In genomic region chr5:7372399-7372798, GRCh38 we compare ENCODE assay signal across 22 cellular contexts. TPM values are rescaled to one million over a fixed set of nuclear protein-coding genes. Genes with fewer than 3 reads are reported as not detected.
"Had no signal": no experiment of that assay in that cellular context is flagged by ENCODE, and none has a peak within 500 bp of the region (broad histone marks: within the 10 kb centered on the region; RNA-seq: fewer than 3 reads in every experiment).

No MANE protein-coding gene starts in this region.

- ATAC-seq: activated CD8-positive, alpha-beta memory T cell treated with anti-CD3 and anti-CD28 coated beads, Interleukin-2, amount 10 ng/mL, durations not matched to agents 7 days and 5 days; gastroesophageal sphincter; left ventricle myocardium superior; upper lobe of right lung had no signal

- DNase-seq: activated CD4-positive, alpha-beta memory T cell treated with anti-CD3 and anti-CD28 coated beads, Interleukin-2, amount 10 ng/mL, durations not matched to agents 7 days and 5 days; activated CD4-positive, alpha-beta T cell treated with anti-CD3 and anti-CD28 coated beads for 48 hours; activated CD4-positive, CD25-positive, alpha-beta regulatory T cell; activated CD8-positive, alpha-beta memory T cell treated with anti-CD3 and anti-CD28 coated beads, Interleukin-2, amount 10 ng/mL, durations not matched to agents 7 days and 5 days; colonic mucosa; effector CD4-positive, alpha-beta T cell; heart left ventricle; left ventricle myocardium superior; nephron progenitor cell; occipital lobe; stimulated activated CD4-positive, alpha-beta T cell treated with anti-CD3 and anti-CD28 coated beads, Interleukin-2, amount 100 ng/mL, for 48 hours; SW 1271; testis; upper lobe of right lung had no signal

- H3K36me3 ChIP-seq: colonic mucosa, esophagus muscularis mucosa, gastroesophageal sphincter, heart left ventricle, right atrium auricular region, upper lobe of right lung had no signal

- H3K4me3 ChIP-seq: colonic mucosa, esophagus muscularis mucosa, gastroesophageal sphincter, heart left ventricle, right atrium auricular region, testis, upper lobe of right lung had no signal

- H3K27ac ChIP-seq: colonic mucosa, esophagus muscularis mucosa, gastroesophageal sphincter, heart left ventricle, right atrium auricular region, testis, upper lobe of right lung had no signal

- H3K4me3 Mint-ChIP-seq: activated CD4-positive, alpha-beta memory T cell treated with anti-CD3 and anti-CD28 coated beads, Interleukin-2, amount 10 ng/mL, durations not matched to agents 7 days and 5 days; activated CD8-positive, alpha-beta memory T cell treated with anti-CD3 and anti-CD28 coated beads, Interleukin-2, amount 10 ng/mL, durations not matched to agents 7 days and 5 days; activated naive CD8-positive, alpha-beta T cell; brain; nephron progenitor cell; T-helper 2 cell treated with Interferon-gamma antibody and Interleukin-4, amounts not matched to agents 5 μg/mL and 100 μg/mL, for 36 hours had no signal

- H3K9me3 ChIP-seq: colonic mucosa, esophagus muscularis mucosa, gastroesophageal sphincter, heart left ventricle, right atrium auricular region, testis, upper lobe of right lung had no signal

- FAIRE-seq: TTC549 had no signal

- H3K36me3 Mint-ChIP-seq: activated CD8-positive, alpha-beta memory T cell treated with anti-CD3 and anti-CD28 coated beads, Interleukin-2, amount 10 ng/mL, durations not matched to agents 7 days and 5 days; activated naive CD8-positive, alpha-beta T cell; brain had no signal

- H3K27me3 ChIP-seq: colonic mucosa, esophagus muscularis mucosa, gastroesophageal sphincter, heart left ventricle, right atrium auricular region, testis, upper lobe of right lung had no signal

- H3K27me3 Mint-ChIP-seq: activated CD4-positive, alpha-beta memory T cell treated with anti-CD3 and anti-CD28 coated beads, Interleukin-2, amount 10 ng/mL, durations not matched to agents 7 days and 5 days; activated CD8-positive, alpha-beta memory T cell treated with anti-CD3 and anti-CD28 coated beads, Interleukin-2, amount 10 ng/mL, durations not matched to agents 7 days and 5 days; brain had no signal

- H3K9me3 Mint-ChIP-seq: activated CD4-positive, alpha-beta memory T cell treated with anti-CD3 and anti-CD28 coated beads, Interleukin-2, amount 10 ng/mL, durations not matched to agents 7 days and 5 days had no signal

- H3K27ac Mint-ChIP-seq: activated CD4-positive, alpha-beta memory T cell treated with anti-CD3 and anti-CD28 coated beads, Interleukin-2, amount 10 ng/mL, durations not matched to agents 7 days and 5 days; activated CD8-positive, alpha-beta memory T cell treated with anti-CD3 and anti-CD28 coated beads, Interleukin-2, amount 10 ng/mL, durations not matched to agents 7 days and 5 days; activated naive CD8-positive, alpha-beta T cell; brain; nephron progenitor cell; T-helper 2 cell treated with Interferon-gamma antibody and Interleukin-4, amounts not matched to agents 5 μg/mL and 100 μg/mL, for 36 hours had no signal

- H3K4me1 ChIP-seq: colonic mucosa, esophagus muscularis mucosa, gastroesophageal sphincter, heart left ventricle, right atrium auricular region, testis, upper lobe of right lung had no signal

- H3K4me1 Mint-ChIP-seq: activated CD4-positive, alpha-beta memory T cell treated with anti-CD3 and anti-CD28 coated beads, Interleukin-2, amount 10 ng/mL, durations not matched to agents 7 days and 5 days; activated CD8-positive, alpha-beta memory T cell treated with anti-CD3 and anti-CD28 coated beads, Interleukin-2, amount 10 ng/mL, durations not matched to agents 7 days and 5 days; brain had no signal

RNA-seq across cellular contexts. Expression of gene ADCY2, which starts 23.5 kb away (rescaled TPM):
- total RNA-seq: activated CD4-positive, alpha-beta memory T cell treated with anti-CD3 and anti-CD28 coated beads, Interleukin-2, amount 10 ng/mL, durations not matched to agents 7 days and 5 days; activated CD8-positive, alpha-beta memory T cell treated with anti-CD3 and anti-CD28 coated beads, Interleukin-2, amount 10 ng/mL, durations not matched to agents 7 days and 5 days; myocyte had no signal
